In genomic region chr2:97748397-97748796, GRCh38 we compare ENCODE assay signal across 9 cellular contexts. TPM values are rescaled to one million over a fixed set of nuclear protein-coding genes. Genes with fewer than 3 reads are reported as not detected.
A peak's percentile ranks its signal among the peaks of the same experiment; 100 is the strongest.
DNase-seq lines count a peak whose midpoint lies in the region; ATAC-seq, FAIRE-seq and TF ChIP-seq lines count a peak whose summit lies in the region.
"Had no signal": no experiment of that assay in that cellular context is flagged by ENCODE, and none has a peak within 500 bp of the region (broad histone marks: within the 10 kb centered on the region; RNA-seq: fewer than 3 reads in every experiment).

No MANE protein-coding gene starts in this region.

- H4K20me1 ChIP-seq in neural progenitor cell (ENCODE audit: low read depth): no peaks in the 10 kb centered on the region

- no peak overlapping the region for H2AFZ ChIP-seq in neural progenitor cell (replicated peaks)

- H3K4me3 Mint-ChIP-seq in neural progenitor cell: no peak overlapping the region

- intact Hi-C loops in testis (cut with DNase I; ENCODE audit: low total_unique reads): no loop called here

- H3K4me2 ChIP-seq in neural progenitor cell: no peak overlapping the region

- peaks cover 17% of the 10 kb centered on the region for H3K4me1 ChIP-seq in neural progenitor cell
- H3K4me1 ChIP-seq in testis: no peaks in the 10 kb centered on the region
- H3K4me1 ChIP-seq: SJSA1 had no signal

- TF ChIP-seq POLR2A in GM18505 (IDR thresholded peaks at IDR 0.05; ENCODE audit: borderline replicate concordance, extremely low read depth, insufficient read depth, insufficient read length) (no peak), testis (IDR thresholded peaks at IDR 0.05) (no peak)

- H3K4me3 ChIP-seq in neural progenitor cell (no peak overlapping the region), testis (no peak overlapping the region)
- H3K4me3 ChIP-seq: SJSA1 had no signal

- peaks cover 4% of the 10 kb centered on the region for H3K27me3 Mint-ChIP-seq in neural progenitor cell (ENCODE audit: insufficient read depth, low read depth)

- DNase-seq in D721Med (ENCODE audit: insufficient read length, low spot score) (peak; percentile 62), HuH-7.5 (ENCODE audit: low spot score) (peak; percentile 31), UCSD-AML1 (lab: John Stamatoyannopoulos, UW; ENCODE audit: unreplicated experiment) (peak; percentile 68), cerebellar cortex (ENCODE audit: low spot score) (peak; percentile 51), neural progenitor cell (ENCODE audit: low spot score) (peak; percentile 75), testis (no peak)

- FAIRE-seq in D721Med (lab: Jason Lieb, UNC): no peak

- H3K4me1 Mint-ChIP-seq in neural progenitor cell: peaks cover 31% of the 10 kb centered on the region

- ATAC-seq in HG03280 (IDR thresholded peaks at IDR 0.05; ENCODE audit: unreplicated experiment): no peak
- ATAC-seq in GM18505 (IDR thresholded peaks at IDR 0.05; ENCODE audit: unreplicated experiment): no peak

- no peaks in the 10 kb centered on the region for H3K36me3 ChIP-seq in neural progenitor cell
- H3K36me3 ChIP-seq in testis (ENCODE audit: low read depth, missing control alignments): no peaks in the 10 kb centered on the region

- peaks cover 6% of the 10 kb centered on the region for H3K36me3 Mint-ChIP-seq in neural progenitor cell

- H3K79me2 ChIP-seq in neural progenitor cell (ENCODE audit: low read depth): no peaks in the 10 kb centered on the region

- no peaks in the 10 kb centered on the region for H3K9me3 ChIP-seq in neural progenitor cell (ENCODE audit: low read depth)
- no peaks in the 10 kb centered on the region for H3K9me3 ChIP-seq in testis
- H3K9me3 ChIP-seq: SJSA1 had no signal

- H3K27ac ChIP-seq in neural progenitor cell (no peak overlapping the region), testis (no peak overlapping the region)
- H3K27ac ChIP-seq: SJSA1 had no signal

- WGBS in testis, 2 donors: 57 to 60% methylated on average over 10 of the region's 10 CpGs

- H3K9me3 Mint-ChIP-seq in neural progenitor cell: no peaks in the 10 kb centered on the region

- no peaks in the 10 kb centered on the region for H3K27me3 ChIP-seq in neural progenitor cell
- no peaks in the 10 kb centered on the region for H3K27me3 ChIP-seq in testis
- H3K27me3 ChIP-seq: SJSA1 had no signal

- H3K27ac Mint-ChIP-seq in neural progenitor cell: no peak overlapping the region

- H3K9ac ChIP-seq in neural progenitor cell: no peak overlapping the region

- TF ChIP-seq CTCF in D721Med (IDR thresholded peaks at IDR 0.05; ENCODE audit: insufficient read depth, missing control alignments) (peak; percentile 46), neural progenitor cell (IDR thresholded peaks at IDR 0.05) (peak; percentile 67), testis (IDR thresholded peaks at IDR 0.05) (no peak)

- H3F3A ChIP-seq in neural progenitor cell (ENCODE audit: low read depth): peaks cover 9% of the 10 kb centered on the region

RNA-seq across cellular contexts. Expression of gene ZAP70, which starts 35.0 kb away (rescaled TPM):
- total RNA-seq in neural progenitor cell (ENCODE audit: low replicate concordance) (0.37 TPM in 1 of 2 replicates, not detected in the other), testis (1 to 10 TPM; 5.5 to 6.4 TPM)
- polyA plus RNA-seq in testis (ENCODE audit: insufficient read depth, low read depth, low replicate concordance): 6.5 TPM
- total RNA-seq: SJSA1 had no signal

Comparison
In these comparisons a context has a peak if more than half of its experiments do, and no peak if none do; other contexts are left out.
1. CTCF ChIP-seq: peak in D721Med (single experiment) and neural progenitor cell (single experiment); none in testis (0 of 3).